ENCODE assay signal across 24 cellular contexts in genomic region chr7:105530126-105530525, GRCh38. TPM values are rescaled to one million over a fixed set of nuclear protein-coding genes. Genes with fewer than 3 reads are reported as not detected.
A peak's percentile ranks its signal among the peaks of the same experiment; 100 is the strongest.
DNase-seq lines count a peak whose midpoint lies in the region; ATAC-seq and TF ChIP-seq lines count a peak whose summit lies in the region.
"Had no signal": no experiment of that assay in that cellular context is flagged by ENCODE, and none has a peak within 500 bp of the region (broad histone marks: within the 10 kb centered on the region; RNA-seq: fewer than 3 reads in every experiment).

No MANE protein-coding gene starts in this region.

- H3K4me3 Mint-ChIP-seq in activated B cell treated with CpG ODN at 0.5 μM for 24 hours (peak overlapping the region; percentile 38), chondrocyte (ENCODE audit: unreplicated experiment) (no peak overlapping the region)
- no peak overlapping the region for H3K4me3 Mint-ChIP-seq in stimulated activated naive B cell treated with anti-CD40 and anti-IgM and Interleukin-4, amounts not matched to agents 10 μg/mL and 1 μg/mL and 100 μg/mL, for 72 hours
- H3K4me3 Mint-ChIP-seq: mesothelial cell of epicardium had no signal

- H3K4me1 ChIP-seq in left lung, result peaks cover 7 to 22% of the 10 kb centered on the region in 2 donors

- intact Hi-C loops in activated B cell treated with CpG ODN at 0.5 μM for 24 hours (cut with micrococcal nuclease), result loop anchor here (5.0 kb wide), 2 partner anchors 1323 to 1637 kb away; partner anchors contain the start of genes HBP1 and ORC5
- intact Hi-C loops in left lung (cut with DNase I), result no loop called here

- no peak overlapping the region for H3K27ac Mint-ChIP-seq in activated B cell treated with CpG ODN at 0.5 μM for 24 hours
- H3K27ac Mint-ChIP-seq in chondrocyte (ENCODE audit: unreplicated experiment), result no peak overlapping the region
- H3K27ac Mint-ChIP-seq in stimulated activated naive B cell treated with anti-CD40 and anti-IgM and Interleukin-4, amounts not matched to agents 10 μg/mL and 1 μg/mL and 100 μg/mL, for 72 hours, result peak overlapping the region; percentile 47
- H3K27ac Mint-ChIP-seq: mesothelial cell of epicardium had no signal

- no peaks in the 10 kb centered on the region for H3K27me3 ChIP-seq in left lung
- H3K27me3 ChIP-seq: esophagus muscularis mucosa, MG63, neutrophil had no signal

- DNase-seq in activated effector memory CD4-positive, alpha-beta T cell treated with anti-CD3 and anti-CD28 coated beads, Interleukin-2, amount 50 U/mL, for 16 hours, result peak; percentile 39
- DNase-seq in activated effector memory CD4-positive, alpha-beta T cell treated with Interleukin-2 at 50 U/mL for 16 hours, result no peak
- DNase-seq in activated B cell treated with CpG ODN at 0.5 μM for 24 hours, result no peak
- DNase-seq in chondrocyte (ENCODE audit: low spot score), result peak; percentile 56
- no peak for DNase-seq in stimulated activated naive B cell treated with anti-CD40 and anti-IgM and Interleukin-4, amounts not matched to agents 10 μg/mL and 1 μg/mL and 100 μg/mL, for 72 hours
- no peak for DNase-seq in left lung
- no peak for DNase-seq in NK-92 (lab: John Stamatoyannopoulos, UW; ENCODE audit: unreplicated experiment)
- DNase-seq: activated CD4-positive, CD25-positive, alpha-beta regulatory T cell; central memory CD4-positive, alpha-beta T cell; COR-L47; effector CD4-positive, alpha-beta T cell; IMR-90; kidney glomerular epithelial cell; MG63; NCI-H1436 treated with DMSO at 0.1 percent for 48 hours; NCI-H82; PC-9; stimulated activated CD4-positive, alpha-beta T cell treated with anti-CD3 and anti-CD28 coated beads, Interleukin-12 subunit alpha, Interleukin-12 subunit beta, amount 100 ng/mL, for 4 hours had no signal

- no peaks in the 10 kb centered on the region for H3K9me3 ChIP-seq in left lung
- H3K9me3 ChIP-seq: esophagus muscularis mucosa, MG63, neutrophil had no signal

- no peaks in the 10 kb centered on the region for H3K27me3 Mint-ChIP-seq in activated B cell treated with CpG ODN at 0.5 μM for 24 hours
- no peaks in the 10 kb centered on the region for H3K27me3 Mint-ChIP-seq in chondrocyte (ENCODE audit: low read depth)
- no peaks in the 10 kb centered on the region for H3K27me3 Mint-ChIP-seq in stimulated activated naive B cell treated with anti-CD40 and anti-IgM and Interleukin-4, amounts not matched to agents 10 μg/mL and 1 μg/mL and 100 μg/mL, for 72 hours

- H3K4me1 Mint-ChIP-seq in activated B cell treated with CpG ODN at 0.5 μM for 24 hours (peaks cover 33% of the 10 kb centered on the region), chondrocyte (ENCODE audit: low read depth) (peaks cover 18% of the 10 kb centered on the region)
- H3K4me1 Mint-ChIP-seq in stimulated activated naive B cell treated with anti-CD40 and anti-IgM and Interleukin-4, amounts not matched to agents 10 μg/mL and 1 μg/mL and 100 μg/mL, for 72 hours, result peaks cover 13 to 28% of the 10 kb centered on the region in 2 donors

- no peaks in the 10 kb centered on the region for H3K9me3 Mint-ChIP-seq in activated B cell treated with CpG ODN at 0.5 μM for 24 hours
- no peaks in the 10 kb centered on the region for H3K9me3 Mint-ChIP-seq in chondrocyte (ENCODE audit: low read depth)
- no peaks in the 10 kb centered on the region for H3K9me3 Mint-ChIP-seq in stimulated activated naive B cell treated with anti-CD40 and anti-IgM and Interleukin-4, amounts not matched to agents 10 μg/mL and 1 μg/mL and 100 μg/mL, for 72 hours
- H3K9me3 Mint-ChIP-seq: mesothelial cell of epicardium had no signal

- H3K27ac ChIP-seq in left lung, result no peak overlapping the region
- H3K27ac ChIP-seq: esophagus muscularis mucosa, HL-60, neutrophil, PC-9 had no signal

- POLR2A ChIA-PET in activated B cell treated with CpG ODN at 0.5 μM for 24 hours (lab: Charles Lee), result interaction anchor here (0.7 to 1.0 kb wide), 3 partner anchors 9 to 540 kb away, joined by 3 to 5 read pairs (median 3); no protein-coding TSS in a partner anchor

- no peak overlapping the region for H3K4me3 ChIP-seq in left lung
- H3K4me3 ChIP-seq: esophagus muscularis mucosa, MG63, PC-9 had no signal

- no peaks in the 10 kb centered on the region for H3K36me3 ChIP-seq in left lung
- H3K36me3 ChIP-seq: neutrophil had no signal

- no peak for ATAC-seq in activated B cell treated with CpG ODN at 0.5 μM for 24 hours (ENCODE audit: low read depth)
- no peak for ATAC-seq in stimulated activated naive B cell treated with anti-CD40 and anti-IgM and Interleukin-4, amounts not matched to agents 10 μg/mL and 1 μg/mL and 100 μg/mL, for 72 hours (replicated peaks)
- ATAC-seq in left lung, result no peak
- no peak for ATAC-seq in GM21825 (IDR thresholded peaks at IDR 0.05; ENCODE audit: unreplicated experiment)

- H3K36me3 Mint-ChIP-seq in activated B cell treated with CpG ODN at 0.5 μM for 24 hours (ENCODE audit: low read depth) (peaks cover 14% of the 10 kb centered on the region), chondrocyte (ENCODE audit: low read depth) (no peaks in the 10 kb centered on the region)
- no peaks in the 10 kb centered on the region for H3K36me3 Mint-ChIP-seq in stimulated activated naive B cell treated with anti-CD40 and anti-IgM and Interleukin-4, amounts not matched to agents 10 μg/mL and 1 μg/mL and 100 μg/mL, for 72 hours
- H3K36me3 Mint-ChIP-seq: mesothelial cell of epicardium had no signal

- CTCF ChIA-PET in activated B cell treated with CpG ODN at 0.5 μM for 24 hours (lab: Charles Lee), result no interaction called here

- TF ChIP-seq CTCF in activated B cell treated with CpG ODN at 0.5 μM for 24 hours (IDR thresholded peaks at IDR 0.05), result no peak
- no peak for TF ChIP-seq CTCF in chondrocyte (IDR thresholded peaks at IDR 0.05)
- TF ChIP-seq CTCF in left lung (IDR thresholded peaks at IDR 0.05), result no peak

RNA-seq across cellular contexts. Expression of gene RINT1, which starts 1.9 kb away (rescaled TPM):
- total RNA-seq in activated B cell treated with CpG ODN at 0.5 μM for 24 hours, result 31.1 and 35.5 TPM in 2 replicates
- total RNA-seq in chondrocyte, result 18.0 to 26.8 TPM (median 19.7 TPM) in 3 replicates
- 10 to 100 TPM; 15.0 to 15.9 TPM for total RNA-seq in left lung

RNA-seq across cellular contexts. Expression of gene PUS7, which starts 8.1 kb away (rescaled TPM):
- total RNA-seq in activated B cell treated with CpG ODN at 0.5 μM for 24 hours (17.8 and 18.0 TPM in 2 replicates), chondrocyte (15.2 to 18.5 TPM (median 16.2 TPM) in 3 replicates), left lung (10 to 100 TPM; 10.3 to 16.6 TPM)

RNA-seq across cellular contexts. Expression of gene EFCAB10, which starts 51.2 kb away (rescaled TPM):
- total RNA-seq in activated B cell treated with CpG ODN at 0.5 μM for 24 hours (not detected in 2 replicates), chondrocyte (not detected in 3 replicates), left lung (1 to 10 TPM; 2.4 to 5.0 TPM)
- total RNA-seq: esophagus muscularis mucosa; IMR-90; mesothelial cell of epicardium; PC-9; T-helper 2 cell treated with Interferon-gamma antibody and Interleukin-4, amounts not matched to agents 100 ng/mL and 5 ng/mL, for 36 hours had no signal

Comparison
In these comparisons a context has a peak if more than half of its experiments do, and no peak if none do; other contexts are left out.
1. DNase-seq: peak in activated effector memory CD4-positive, alpha-beta T cell treated with anti-CD3 and anti-CD28 coated beads, Interleukin-2, amount 50 U/mL, for 16 hours (single experiment) and chondrocyte (single experiment); none in activated effector memory CD4-positive, alpha-beta T cell treated with Interleukin-2 at 50 U/mL for 16 hours (single experiment), activated B cell treated with CpG ODN at 0.5 μM for 24 hours (single experiment), stimulated activated naive B cell treated with anti-CD40 and anti-IgM and Interleukin-4, amounts not matched to agents 10 μg/mL and 1 μg/mL and 100 μg/mL, for 72 hours (single experiment), left lung (0 of 2) and NK-92 (single experiment).